In genomic region chr15:71730277-71731144, GRCh38 we compare ENCODE assay signal across 9 cellular contexts.
DNase-seq lines count a peak whose midpoint lies in the region; ATAC-seq and TF ChIP-seq lines count a peak whose summit lies in the region.
"Had no signal": no experiment of that assay in that cellular context is flagged by ENCODE, and none has a peak within 500 bp of the region (broad histone marks: within the 10 kb centered on the region; RNA-seq: fewer than 3 reads in every experiment).

No MANE protein-coding gene starts in this region.

- intact Hi-C loops in Caco-2 (cut with micrococcal nuclease; ENCODE audit: unreplicated experiment) (loop anchor here (1.0 kb wide), 3 partner anchors 79 to 282 kb away; no protein-coding TSS in a partner anchor), left cardiac atrium (cut with DNase I) (loop anchor here (2.0 to 10.0 kb wide), 3 partner anchors 156 to 282 kb away; no protein-coding TSS in a partner anchor), sciatic nerve (cut with DNase I) (no loop called here)

- H3K36me3 ChIP-seq in Caco-2 (ENCODE audit: control insufficient read depth, insufficient read depth, low read length) = no peaks in the 10 kb centered on the region

- peak; percentile 62 to 63 for DNase-seq in Caco-2
- peak; percentile 63 for DNase-seq in GM20000 (ENCODE audit: low spot score)
- DNase-seq in NCI-H526 (lab: John Stamatoyannopoulos, UW) = peak; percentile 23 to 59
- DNase-seq in activated naive CD4-positive, alpha-beta T cell treated with anti-CD3 and anti-CD28 coated beads, Interleukin-2, amount 10 ng/mL, durations not matched to agents 7 days and 5 days = peak; percentile 36
- peak; percentile 50 for DNase-seq in left cardiac atrium
- no peak for DNase-seq in sciatic nerve (ENCODE audit: low spot score)
- no peak for DNase-seq in NCI-H187 treated with DMSO at 0.1 percent for 48 hours (lab: John Stamatoyannopoulos, UW)
- DNase-seq: activated B cell treated with CpG ODN at 0.5 μM for 24 hours had no signal

- POLR2A ChIA-PET in Caco-2 (lab: Charles Lee) = no interaction called here

- CTCF ChIA-PET in Caco-2 (lab: Charles Lee) = no interaction called here
- CTCF ChIA-PET in activated naive CD4-positive, alpha-beta T cell treated with anti-CD3 and anti-CD28 coated beads, Interleukin-2, amount 10 ng/mL, durations not matched to agents 7 days and 5 days (lab: Charles Lee) = interaction anchor here (1.1 to 2.6 kb wide), 3 partner anchors 9 to 155 kb away, joined by 3 to 16 read pairs (median 6); no protein-coding TSS in a partner anchor

- no peaks in the 10 kb centered on the region for H3K4me1 Mint-ChIP-seq in Caco-2 (ENCODE audit: low read depth, unreplicated experiment)
- no peaks in the 10 kb centered on the region for H3K4me1 Mint-ChIP-seq in activated naive CD4-positive, alpha-beta T cell treated with anti-CD3 and anti-CD28 coated beads, Interleukin-2, amount 10 ng/mL, durations not matched to agents 7 days and 5 days
- H3K4me1 Mint-ChIP-seq: activated B cell treated with CpG ODN at 0.5 μM for 24 hours had no signal

- H3K27me3 Mint-ChIP-seq in Caco-2 (ENCODE audit: insufficient read depth, unreplicated experiment) = no peaks in the 10 kb centered on the region
- peaks cover 5% of the 10 kb centered on the region for H3K27me3 Mint-ChIP-seq in activated naive CD4-positive, alpha-beta T cell treated with anti-CD3 and anti-CD28 coated beads, Interleukin-2, amount 10 ng/mL, durations not matched to agents 7 days and 5 days

- no peaks in the 10 kb centered on the region for H3K9me3 ChIP-seq in Caco-2

- H3K27ac Mint-ChIP-seq in Caco-2 (ENCODE audit: unreplicated experiment) = no peak overlapping the region
- H3K27ac Mint-ChIP-seq in activated naive CD4-positive, alpha-beta T cell treated with anti-CD3 and anti-CD28 coated beads, Interleukin-2, amount 10 ng/mL, durations not matched to agents 7 days and 5 days = no peak overlapping the region
- H3K27ac Mint-ChIP-seq: activated B cell treated with CpG ODN at 0.5 μM for 24 hours had no signal

- no peak overlapping the region for H3K4me3 Mint-ChIP-seq in Caco-2 (ENCODE audit: unreplicated experiment)
- H3K4me3 Mint-ChIP-seq in activated naive CD4-positive, alpha-beta T cell treated with anti-CD3 and anti-CD28 coated beads, Interleukin-2, amount 10 ng/mL, durations not matched to agents 7 days and 5 days = no peak overlapping the region
- H3K4me3 Mint-ChIP-seq: activated B cell treated with CpG ODN at 0.5 μM for 24 hours had no signal

- peaks cover 16% of the 10 kb centered on the region for H3K4me1 ChIP-seq in Caco-2

- H3K9me3 Mint-ChIP-seq in Caco-2 (ENCODE audit: unreplicated experiment) = no peaks in the 10 kb centered on the region
- no peaks in the 10 kb centered on the region for H3K9me3 Mint-ChIP-seq in activated naive CD4-positive, alpha-beta T cell treated with anti-CD3 and anti-CD28 coated beads, Interleukin-2, amount 10 ng/mL, durations not matched to agents 7 days and 5 days
- H3K9me3 Mint-ChIP-seq: activated B cell treated with CpG ODN at 0.5 μM for 24 hours had no signal

- TF ChIP-seq CTCF in Caco-2 (IDR thresholded peaks at IDR 0.05; ENCODE audit: insufficient read depth in 1 of 2, low read depth in 1 of 2, low read length in 1 of 2, severe bottlenecking in 1 of 2, unreplicated experiment in 1 of 2) = peak in 1 of 2 experiments; percentile 67
- peak; percentile 79 for TF ChIP-seq CTCF in GM20000 (IDR thresholded peaks at IDR 0.05; ENCODE audit: extremely low read depth, missing control alignments)

- H3K36me3 Mint-ChIP-seq in Caco-2 (ENCODE audit: insufficient read depth, unreplicated experiment) = no peaks in the 10 kb centered on the region
- no peaks in the 10 kb centered on the region for H3K36me3 Mint-ChIP-seq in activated naive CD4-positive, alpha-beta T cell treated with anti-CD3 and anti-CD28 coated beads, Interleukin-2, amount 10 ng/mL, durations not matched to agents 7 days and 5 days

- H3K27me3 ChIP-seq in Caco-2 (replicated peaks; ENCODE audit: control insufficient read depth, insufficient read depth, low read length) = no peaks in the 10 kb centered on the region

- no peak overlapping the region for H3K4me3 ChIP-seq in Caco-2 (ENCODE audit: low read depth, low read length)

- no TSS peak for BruUV-seq in Caco-2 (replicated peaks; lab: Mats Ljungman, UMichigan)

- ATAC-seq in left cardiac atrium (peak; percentile 87 to 91), sciatic nerve (peak; percentile 92), GM19023 (IDR thresholded peaks at IDR 0.05; ENCODE audit: unreplicated experiment) (no peak)

Comparison
In these comparisons a context has a peak if more than half of its experiments do, and no peak if none do; other contexts are left out.
1. DNase-seq: peak in Caco-2 (2 of 2), GM20000 (single experiment), NCI-H526 (2 of 2), activated naive CD4-positive, alpha-beta T cell treated with anti-CD3 and anti-CD28 coated beads, Interleukin-2, amount 10 ng/mL, durations not matched to agents 7 days and 5 days (single experiment) and left cardiac atrium (single experiment); none in sciatic nerve (single experiment) and NCI-H187 treated with DMSO at 0.1 percent for 48 hours (single experiment).